ENCODE assay signal across 1 cellular context in genomic region chr1:173477286-173478098, GRCh38.
A peak's percentile ranks its signal among the peaks of the same experiment; 100 is the strongest.
TF ChIP-seq lines count a peak whose summit lies in the region.

PRDX6 (plus strand) TSS chr1:173477335; CDS start chr1:173477398, 63 bp downstream.

TF ChIP-seq in HepG2, 621 proteins besides CTCF, POLR2A, EP300 and RAD21 (continued from another document and continues in another):
- no peak for TF ChIP-seq TRIM22 (IDR thresholded peaks at IDR 0.05)
- TF ChIP-seq NFE2L2 (IDR thresholded peaks at IDR 0.05; ENCODE audit: low read length), result no peak
- TF ChIP-seq PHF8 (CRISPR knock-in tag; IDR thresholded peaks at IDR 0.05), result peak; percentile 77
- no peak for TF ChIP-seq E2F2 (CRISPR knock-in tag; IDR thresholded peaks at IDR 0.05; ENCODE audit: borderline replicate concordance)
- TF ChIP-seq ARID2 (CRISPR knock-in tag; IDR thresholded peaks at IDR 0.05; ENCODE audit: borderline replicate concordance), result 0 out of 2 replicates have a peak, but pooled peaks have one; percentile 80
- TF ChIP-seq PAX8 (CRISPR knock-in tag; IDR thresholded peaks at IDR 0.05; ENCODE audit: borderline replicate concordance), result no peak
- no peak for TF ChIP-seq ZNF317 (CRISPR knock-in tag; IDR thresholded peaks at IDR 0.05)
- TF ChIP-seq ZBTB38 (CRISPR knock-in tag; IDR thresholded peaks at IDR 0.05), result peak; percentile 24; the same call in 1 of the 2 replicates
- peak; percentile 74; the same call in 1 of the 2 replicates for TF ChIP-seq ZNF776 (CRISPR knock-in tag; IDR thresholded peaks at IDR 0.05)
- no peak for TF ChIP-seq ATF7-NPFF (CRISPR knock-in tag; IDR thresholded peaks at IDR 0.05; ENCODE audit: low read depth)
- TF ChIP-seq, protein P1, sequence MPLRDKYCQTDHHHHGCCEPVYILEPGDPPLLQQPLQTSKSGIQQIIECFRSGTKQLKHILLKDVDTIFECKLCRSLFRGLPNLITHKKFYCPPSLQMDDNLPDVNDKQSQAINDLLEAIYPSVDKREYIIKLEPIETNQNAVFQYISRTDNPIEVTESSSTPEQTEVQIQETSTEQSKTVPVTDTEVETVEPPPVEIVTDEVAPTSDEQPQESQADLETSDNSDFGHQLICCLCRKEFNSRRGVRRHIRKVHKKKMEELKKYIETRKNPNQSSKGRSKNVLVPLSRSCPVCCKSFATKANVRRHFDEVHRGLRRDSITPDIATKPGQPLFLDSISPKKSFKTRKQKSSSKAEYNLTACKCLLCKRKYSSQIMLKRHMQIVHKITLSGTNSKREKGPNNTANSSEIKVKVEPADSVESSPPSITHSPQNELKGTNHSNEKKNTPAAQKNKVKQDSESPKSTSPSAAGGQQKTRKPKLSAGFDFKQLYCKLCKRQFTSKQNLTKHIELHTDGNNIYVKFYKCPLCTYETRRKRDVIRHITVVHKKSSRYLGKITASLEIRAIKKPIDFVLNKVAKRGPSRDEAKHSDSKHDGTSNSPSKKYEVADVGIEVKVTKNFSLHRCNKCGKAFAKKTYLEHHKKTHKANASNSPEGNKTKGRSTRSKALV (CRISPR knock-in tag; IDR thresholded peaks at IDR 0.05), result peak; percentile 45; the same call in 1 of the 2 replicates
- TF ChIP-seq TCF12 (IDR thresholded peaks at IDR 0.05), result no peak
- TF ChIP-seq TCF12 (CRISPR knock-in tag; IDR thresholded peaks at IDR 0.05), result 0 out of 2 replicates have a peak, but pooled peaks have one; percentile 18
- TF ChIP-seq SRY (CRISPR knock-in tag; IDR thresholded peaks at IDR 0.05), result no peak; the same call in 1 of the 2 replicates
- no peak for TF ChIP-seq PRDM4 (CRISPR knock-in tag; IDR thresholded peaks at IDR 0.05; ENCODE audit: borderline replicate concordance)
- TF ChIP-seq, protein P2, sequence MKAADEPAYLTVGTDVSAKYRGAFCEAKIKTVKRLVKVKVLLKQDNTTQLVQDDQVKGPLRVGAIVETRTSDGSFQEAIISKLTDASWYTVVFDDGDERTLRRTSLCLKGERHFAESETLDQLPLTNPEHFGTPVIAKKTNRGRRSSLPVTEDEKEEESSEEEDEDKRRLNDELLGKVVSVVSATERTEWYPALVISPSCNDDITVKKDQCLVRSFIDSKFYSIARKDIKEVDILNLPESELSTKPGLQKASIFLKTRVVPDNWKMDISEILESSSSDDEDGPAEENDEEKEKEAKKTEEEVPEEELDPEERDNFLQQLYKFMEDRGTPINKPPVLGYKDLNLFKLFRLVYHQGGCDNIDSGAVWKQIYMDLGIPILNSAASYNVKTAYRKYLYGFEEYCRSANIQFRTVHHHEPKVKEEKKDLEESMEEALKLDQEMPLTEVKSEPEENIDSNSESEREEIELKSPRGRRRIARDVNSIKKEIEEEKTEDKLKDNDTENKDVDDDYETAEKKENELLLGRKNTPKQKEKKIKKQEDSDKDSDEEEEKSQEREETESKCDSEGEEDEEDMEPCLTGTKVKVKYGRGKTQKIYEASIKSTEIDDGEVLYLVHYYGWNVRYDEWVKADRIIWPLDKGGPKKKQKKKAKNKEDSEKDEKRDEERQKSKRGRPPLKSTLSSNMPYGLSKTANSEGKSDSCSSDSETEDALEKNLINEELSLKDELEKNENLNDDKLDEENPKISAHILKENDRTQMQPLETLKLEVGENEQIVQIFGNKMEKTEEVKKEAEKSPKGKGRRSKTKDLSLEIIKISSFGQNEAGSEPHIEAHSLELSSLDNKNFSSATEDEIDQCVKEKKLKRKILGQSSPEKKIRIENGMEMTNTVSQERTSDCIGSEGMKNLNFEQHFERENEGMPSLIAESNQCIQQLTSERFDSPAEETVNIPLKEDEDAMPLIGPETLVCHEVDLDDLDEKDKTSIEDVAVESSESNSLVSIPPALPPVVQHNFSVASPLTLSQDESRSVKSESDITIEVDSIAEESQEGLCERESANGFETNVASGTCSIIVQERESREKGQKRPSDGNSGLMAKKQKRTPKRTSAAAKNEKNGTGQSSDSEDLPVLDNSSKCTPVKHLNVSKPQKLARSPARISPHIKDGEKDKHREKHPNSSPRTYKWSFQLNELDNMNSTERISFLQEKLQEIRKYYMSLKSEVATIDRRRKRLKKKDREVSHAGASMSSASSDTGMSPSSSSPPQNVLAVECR (CRISPR knock-in tag; IDR thresholded peaks at IDR 0.05; ENCODE audit: borderline replicate concordance), result peak; percentile 85
- no peak; the same call in 1 of the 2 replicates for TF ChIP-seq SOX5 (CRISPR knock-in tag; IDR thresholded peaks at IDR 0.05; ENCODE audit: borderline replicate concordance)
- TF ChIP-seq ZNF383 (CRISPR knock-in tag; IDR thresholded peaks at IDR 0.05; ENCODE audit: borderline replicate concordance), result no peak
- no peak for TF ChIP-seq ZSCAN20 (CRISPR knock-in tag; IDR thresholded peaks at IDR 0.05; ENCODE audit: borderline replicate concordance)
- no peak for TF ChIP-seq ZNF224 (CRISPR knock-in tag; IDR thresholded peaks at IDR 0.05)
- no peak for TF ChIP-seq SRSF1 (optimal IDR thresholded peaks at IDR 0.05; ENCODE audit: low read depth, low read length)
- no peak; the same call in 1 of the 2 replicates for TF ChIP-seq ZBTB7A (CRISPR knock-in tag; IDR thresholded peaks at IDR 0.05)
- no peak; the same call in 1 of the 2 replicates for TF ChIP-seq ZNF142 (CRISPR knock-in tag; IDR thresholded peaks at IDR 0.05)
- TF ChIP-seq, protein P3, sequence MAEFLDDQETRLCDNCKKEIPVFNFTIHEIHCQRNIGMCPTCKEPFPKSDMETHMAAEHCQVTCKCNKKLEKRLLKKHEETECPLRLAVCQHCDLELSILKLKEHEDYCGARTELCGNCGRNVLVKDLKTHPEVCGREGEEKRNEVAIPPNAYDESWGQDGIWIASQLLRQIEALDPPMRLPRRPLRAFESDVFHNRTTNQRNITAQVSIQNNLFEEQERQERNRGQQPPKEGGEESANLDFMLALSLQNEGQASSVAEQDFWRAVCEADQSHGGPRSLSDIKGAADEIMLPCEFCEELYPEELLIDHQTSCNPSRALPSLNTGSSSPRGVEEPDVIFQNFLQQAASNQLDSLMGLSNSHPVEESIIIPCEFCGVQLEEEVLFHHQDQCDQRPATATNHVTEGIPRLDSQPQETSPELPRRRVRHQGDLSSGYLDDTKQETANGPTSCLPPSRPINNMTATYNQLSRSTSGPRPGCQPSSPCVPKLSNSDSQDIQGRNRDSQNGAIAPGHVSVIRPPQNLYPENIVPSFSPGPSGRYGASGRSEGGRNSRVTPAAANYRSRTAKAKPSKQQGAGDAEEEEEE (CRISPR knock-in tag; IDR thresholded peaks at IDR 0.05; ENCODE audit: borderline replicate concordance), result no peak
- TF ChIP-seq HOXA7 (CRISPR knock-in tag; IDR thresholded peaks at IDR 0.05), result no peak; the same call in 1 of the 2 replicates
- peak; percentile 53; the same call in 1 of the 2 replicates for TF ChIP-seq SIN3A (IDR thresholded peaks at IDR 0.05; ENCODE audit: borderline replicate concordance, low read depth, low read length)
- TF ChIP-seq ZNF225 (CRISPR knock-in tag; IDR thresholded peaks at IDR 0.05), result peak; percentile 87; the same call in 1 of the 2 replicates
- no peak; the same call in 1 of the 2 replicates for TF ChIP-seq ZNF788 (CRISPR knock-in tag; IDR thresholded peaks at IDR 0.05; ENCODE audit: borderline replicate concordance)
- TF ChIP-seq SIX1 (CRISPR knock-in tag; IDR thresholded peaks at IDR 0.05; ENCODE audit: borderline replicate concordance), result no peak; the same call in 1 of the 2 replicates
- no peak for TF ChIP-seq CHD2 (IDR thresholded peaks at IDR 0.05; ENCODE audit: low read depth, low read length)
- peak; percentile 15; the same call in 1 of the 2 replicates for TF ChIP-seq SATB2 (CRISPR knock-in tag; IDR thresholded peaks at IDR 0.05)
- no peak; the same call in 1 of the 2 replicates for TF ChIP-seq ZNF703 (CRISPR knock-in tag; IDR thresholded peaks at IDR 0.05; ENCODE audit: borderline replicate concordance)
- TF ChIP-seq ZNF282 (IDR thresholded peaks at IDR 0.05; ENCODE audit: partially characterized antibody), result no peak
- peak; percentile 31; the same call in 1 of the 2 replicates for TF ChIP-seq FOXO1 (CRISPR knock-in tag; IDR thresholded peaks at IDR 0.05)
- TF ChIP-seq MLLT10 (CRISPR knock-in tag; IDR thresholded peaks at IDR 0.05), result no peak
- TF ChIP-seq, protein P4, sequence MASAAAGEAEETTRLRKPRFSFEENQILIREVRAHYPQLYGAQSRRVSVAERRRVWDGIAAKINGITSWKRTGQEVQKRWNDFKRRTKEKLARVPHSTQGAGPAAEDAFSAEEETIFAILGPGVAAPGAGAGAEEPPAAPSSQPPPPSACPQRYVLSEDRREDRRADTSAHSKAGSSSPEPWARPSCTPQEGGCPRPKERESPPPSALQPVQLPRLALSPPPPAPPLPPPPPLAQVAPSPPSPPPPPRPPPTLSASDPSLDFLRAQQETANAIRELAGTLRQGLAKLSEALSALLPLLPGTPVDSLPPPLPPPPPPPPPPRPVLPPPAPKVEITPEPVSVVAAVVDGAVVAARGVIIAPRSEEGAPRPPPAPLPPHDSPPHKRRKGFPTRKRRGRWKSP (CRISPR knock-in tag; IDR thresholded peaks at IDR 0.05), result no peak; the same call in 1 of the 2 replicates
